ENCODE assay signal across 25 cellular contexts in the genomic region with DNA sequence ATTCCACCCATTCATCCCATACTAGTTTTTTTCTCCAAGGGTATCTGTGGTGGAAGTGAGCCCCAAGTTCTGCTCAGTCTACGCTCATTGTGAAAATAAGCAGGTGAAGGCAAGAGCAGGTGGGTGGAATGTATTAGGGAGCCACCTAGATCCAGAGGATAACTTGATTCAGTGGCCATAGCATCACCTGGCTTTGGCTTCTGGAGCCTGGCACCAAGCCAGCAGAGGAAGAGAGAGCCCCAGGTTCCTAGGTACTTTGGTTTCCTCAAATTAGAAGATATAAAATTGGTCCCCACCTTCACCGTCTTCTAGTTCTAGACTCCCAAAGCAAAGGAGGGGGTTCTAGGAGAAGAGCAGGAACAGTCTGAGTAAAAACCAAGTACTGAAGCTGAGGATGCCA. TPM values are rescaled to one million over a fixed set of nuclear protein-coding genes. Genes with fewer than 3 reads are reported as not detected.
DNase-seq lines count a peak whose midpoint lies in the region; ATAC-seq, FAIRE-seq and TF ChIP-seq lines count a peak whose summit lies in the region.
"Had no signal": no experiment of that assay in that cellular context is flagged by ENCODE, and none has a peak within 500 bp of the region (broad histone marks: within the 10 kb centered on the region; RNA-seq: fewer than 3 reads in every experiment).

No MANE protein-coding gene starts in this region.

- H2AFZ ChIP-seq in K562 (ENCODE audit: low read depth, low read length): no peak overlapping the region

- no peak overlapping the region for H3K27ac Mint-ChIP-seq in activated naive CD8-positive, alpha-beta T cell
- H3K27ac Mint-ChIP-seq in activated naive CD8-positive, alpha-beta T cell treated with anti-CD3 and anti-CD28 coated beads, Interleukin-2, amount 50 U/mL, for 24 hours: no peak overlapping the region
- peak overlapping the region; percentile 22 for H3K27ac Mint-ChIP-seq in stimulated activated naive B cell treated with anti-CD40 and anti-IgM and Interleukin-4, amounts not matched to agents 10 μg/mL and 1 μg/mL and 100 μg/mL, for 72 hours
- H3K27ac Mint-ChIP-seq: activated CD8-positive, alpha-beta T cell treated with anti-CD3 and anti-CD28 coated beads, Interleukin-2, amount 10 ng/mL, durations not matched to agents 7 days and 5 days; activated naive CD4-positive, alpha-beta T cell treated with anti-CD3 and anti-CD28 coated beads, Interleukin-2, amount 50 U/mL, for 72 hours; activated T-helper 17 cell treated with anti-CD3 and anti-CD28 coated beads, Interleukin-2, amount 50 U/mL, for 72 hours; H9; progenitor cell of endocrine pancreas had no signal

- H3K27me3 Mint-ChIP-seq in activated naive CD8-positive, alpha-beta T cell: no peaks in the 10 kb centered on the region
- peaks cover 1% of the 10 kb centered on the region for H3K27me3 Mint-ChIP-seq in activated naive CD8-positive, alpha-beta T cell treated with anti-CD3 and anti-CD28 coated beads, Interleukin-2, amount 50 U/mL, for 24 hours
- H3K27me3 Mint-ChIP-seq in stimulated activated naive B cell treated with anti-CD40 and anti-IgM and Interleukin-4, amounts not matched to agents 10 μg/mL and 1 μg/mL and 100 μg/mL, for 72 hours: no peaks in the 10 kb centered on the region
- H3K27me3 Mint-ChIP-seq: activated T-helper 17 cell treated with anti-CD3 and anti-CD28 coated beads, Interleukin-2, amount 50 U/mL, for 72 hours; progenitor cell of endocrine pancreas had no signal

- H3K4me1 ChIP-seq in HEK293 (ENCODE audit: control insufficient read depth, insufficient read depth, low read length): peaks cover 22% of the 10 kb centered on the region
- peaks cover 16 to 22% of the 10 kb centered on the region in 2 experiments; a peak in 3 of 5 replicates for H3K4me1 ChIP-seq in K562 (replicated peaks in 1 of 2; ENCODE audit: control insufficient read depth in 2 of 2, insufficient read depth in 2 of 2, low read length in 2 of 2)

- H3K4me3 ChIP-seq in HEK293 (ENCODE audit: low read depth, low read length) (no peak overlapping the region), K562 (no peak overlapping the region)
- H3K4me3 ChIP-seq: right lobe of liver, spleen, tibial artery had no signal

- no peaks in the 10 kb centered on the region for H3K27me3 ChIP-seq in K562 (ENCODE audit: control insufficient read depth in 2 of 2, insufficient read depth in 2 of 2, low read length in 2 of 2)
- H3K27me3 ChIP-seq: right lobe of liver, spleen, tibial artery had no signal

- H3K36me3 Mint-ChIP-seq in activated naive CD8-positive, alpha-beta T cell: peaks cover 9% of the 10 kb centered on the region
- peaks cover 26% of the 10 kb centered on the region for H3K36me3 Mint-ChIP-seq in activated naive CD8-positive, alpha-beta T cell treated with anti-CD3 and anti-CD28 coated beads, Interleukin-2, amount 50 U/mL, for 24 hours (ENCODE audit: low read depth)
- peaks cover 19 to 31% of the 10 kb centered on the region in 2 donors for H3K36me3 Mint-ChIP-seq in stimulated activated naive B cell treated with anti-CD40 and anti-IgM and Interleukin-4, amounts not matched to agents 10 μg/mL and 1 μg/mL and 100 μg/mL, for 72 hours

- CTCF ChIA-PET in HEK293 (lab: Yijun Ruan, JAX): interaction anchor here (0.8 to 1.9 kb wide), 5 partner anchors 21 to 76 kb away, joined by 3 to 5 read pairs (median 3); a partner anchor contains a TSS
- CTCF ChIA-PET in K562 (lab: Yijun Ruan, JAX; ENCODE audit: low intra/inter-chr PET ratio): no interaction called here

- WGBS in K562 (ENCODE audit: insufficient coverage, low coverage, missing lambda C conversion rate): 87% methylated on average over 2 of the region's 2 CpGs

- no peak for TF ChIP-seq EP300 in K562 (IDR thresholded peaks at IDR 0.05; ENCODE audit: low read length)

- no peak overlapping the region for H3K4me2 ChIP-seq in K562 (ENCODE audit: insufficient read depth, low read length)

- no peaks in the 10 kb centered on the region; the same call in 1 of the 2 replicates for H4K20me1 ChIP-seq in K562 (replicated peaks; ENCODE audit: control insufficient read depth, insufficient read depth, low read length)

- H3K4me3 Mint-ChIP-seq in activated naive CD8-positive, alpha-beta T cell: peak overlapping the region; percentile 48
- no peak overlapping the region for H3K4me3 Mint-ChIP-seq in activated naive CD8-positive, alpha-beta T cell treated with anti-CD3 and anti-CD28 coated beads, Interleukin-2, amount 50 U/mL, for 24 hours
- H3K4me3 Mint-ChIP-seq in stimulated activated naive B cell treated with anti-CD40 and anti-IgM and Interleukin-4, amounts not matched to agents 10 μg/mL and 1 μg/mL and 100 μg/mL, for 72 hours: no peak overlapping the region
- H3K4me3 Mint-ChIP-seq: activated CD8-positive, alpha-beta T cell treated with anti-CD3 and anti-CD28 coated beads, Interleukin-2, amount 10 ng/mL, durations not matched to agents 7 days and 5 days; H9; immature natural killer cell had no signal

- TF ChIP-seq RAD21 in K562 (CRISPR knock-in tag; conservative IDR thresholded peaks at IDR 0.05 in 1 of 2, IDR thresholded peaks at IDR 0.05 in 1 of 2): no peak

- peak overlapping the region; percentile 26; the same call in 1 of the 2 replicates for H3K27ac ChIP-seq in HEK293 (ENCODE audit: extremely low read depth, low read depth, low read length)
- no peak overlapping the region for H3K27ac ChIP-seq in K562 (ENCODE audit: extremely low read depth, low read depth, low read length)
- H3K27ac ChIP-seq: right lobe of liver, spleen, tibial artery had no signal

- H3K9ac ChIP-seq in K562 (ENCODE audit: insufficient read depth in 1 of 2, low read depth in 2 of 2, low read length in 2 of 2): no peak overlapping the region

- POLR2A ChIA-PET in HEK293 (lab: Yijun Ruan, JAX): no interaction called here
- POLR2A ChIA-PET in K562 (lab: Yijun Ruan, JAX): no interaction called here

- peaks cover 42 to 50% of the 10 kb centered on the region in 2 experiments for H3K36me3 ChIP-seq in HEK293 (ENCODE audit: control insufficient read depth in 2 of 2, insufficient read depth in 1 of 2, low read length in 2 of 2)
- peaks cover 27% of the 10 kb centered on the region; the same call in 2 of the 3 replicates for H3K36me3 ChIP-seq in K562 (ENCODE audit: control insufficient read depth, insufficient read depth, low read length)

- in situ Hi-C loops in K562 (cut with MboI): no loop called here

- no peak for DNase-seq in activated naive CD8-positive, alpha-beta T cell treated with anti-CD3 and anti-CD28 coated beads, Interleukin-2, amount 50 U/mL, for 24 hours
- DNase-seq in K562 (ENCODE audit: extremely low read depth in 1 of 4, low spot score in 3 of 4) (no peak), omental fat pad (ENCODE audit: low spot score) (no peak), dedifferentiated amniotic fluid mesenchymal stem cell (ENCODE audit: extremely low spot score) (no peak)
- DNase-seq in stimulated activated naive B cell treated with anti-CD40 and anti-IgM and Interleukin-4, amounts not matched to agents 10 μg/mL and 1 μg/mL and 100 μg/mL, for 72 hours: no peak
- DNase-seq: activated CD8-positive, alpha-beta T cell treated with anti-CD3 and anti-CD28 coated beads, Interleukin-2, amount 10 ng/mL, durations not matched to agents 7 days and 5 days; anterior cingulate cortex; H9; immature natural killer cell; mesendoderm; NCI-H1694; NCI-H82; right lobe of liver; spleen; stimulated activated CD8-positive, alpha-beta memory T cell treated with anti-CD3 and anti-CD28 coated beads, Interleukin-4, amount 100 ng/mL, for 48 hours; SW 1271; T-helper 9 cell; tibial artery had no signal

- ATAC-seq in activated naive CD8-positive, alpha-beta T cell treated with anti-CD3 and anti-CD28 coated beads, Interleukin-2, amount 50 U/mL, for 24 hours: no peak
- ATAC-seq in K562 (no peak), omental fat pad (ENCODE audit: low FRiP score) (no peak)
- ATAC-seq in stimulated activated naive B cell treated with anti-CD40 and anti-IgM and Interleukin-4, amounts not matched to agents 10 μg/mL and 1 μg/mL and 100 μg/mL, for 72 hours (replicated peaks): no peak
- ATAC-seq: activated CD8-positive, alpha-beta T cell treated with anti-CD3 and anti-CD28 coated beads, Interleukin-2, amount 10 ng/mL, durations not matched to agents 7 days and 5 days; activated naive CD4-positive, alpha-beta T cell treated with anti-CD3 and anti-CD28 coated beads, Interleukin-2, amount 50 U/mL, for 72 hours; activated T-helper 17 cell treated with anti-CD3 and anti-CD28 coated beads, Interleukin-2, amount 50 U/mL, for 72 hours; right lobe of liver had no signal

- BruUV-seq in K562 (replicated peaks; lab: Mats Ljungman, UMichigan): no TSS peak

- TF ChIP-seq CTCF in HEK293 (tag by site-specific recombination; IDR thresholded peaks at IDR 0.05) (no peak), K562 (IDR thresholded peaks at IDR 0.05 in 2 of 3, conservative IDR thresholded peaks at IDR 0.05 in 1 of 3; ENCODE audit: insufficient read depth in 2 of 3, low read depth in 1 of 3, low read length in 3 of 3) (no peak), omental fat pad (IDR thresholded peaks at IDR 0.05) (no peak)

- peaks cover 41% of the 10 kb centered on the region for H3K4me1 Mint-ChIP-seq in activated naive CD8-positive, alpha-beta T cell (ENCODE audit: low read depth)
- peaks cover 46% of the 10 kb centered on the region for H3K4me1 Mint-ChIP-seq in activated naive CD8-positive, alpha-beta T cell treated with anti-CD3 and anti-CD28 coated beads, Interleukin-2, amount 50 U/mL, for 24 hours
- H3K4me1 Mint-ChIP-seq in stimulated activated naive B cell treated with anti-CD40 and anti-IgM and Interleukin-4, amounts not matched to agents 10 μg/mL and 1 μg/mL and 100 μg/mL, for 72 hours: peaks cover 33 to 39% of the 10 kb centered on the region in 2 donors

- H3K9me3 ChIP-seq in HEK293 (ENCODE audit: control insufficient read depth, insufficient read depth, low read depth, low read length) (no peaks in the 10 kb centered on the region), K562 (replicated peaks; ENCODE audit: control insufficient read depth, insufficient read depth, low read depth, low read length) (no peaks in the 10 kb centered on the region)
- H3K9me3 ChIP-seq: right lobe of liver, spleen, tibial artery had no signal

- no peak for FAIRE-seq in K562 (lab: Jason Lieb, UNC)
- FAIRE-seq: endothelial cell of umbilical vein had no signal

- H3K9me1 ChIP-seq in K562 (ENCODE audit: control insufficient read depth, insufficient read depth, low read length): peaks cover 6% of the 10 kb centered on the region

- peaks cover 51% of the 10 kb centered on the region for H3K79me2 ChIP-seq in K562 (ENCODE audit: control insufficient read depth, insufficient read depth, low read length)

- no peak for TF ChIP-seq POLR2A in K562 (conservative IDR thresholded peaks at IDR 0.05)

- intact Hi-C loops in K562 (cut with micrococcal nuclease): no loop called here

- H3K9me3 Mint-ChIP-seq in activated naive CD8-positive, alpha-beta T cell (ENCODE audit: low read depth): no peaks in the 10 kb centered on the region
- H3K9me3 Mint-ChIP-seq in activated naive CD8-positive, alpha-beta T cell treated with anti-CD3 and anti-CD28 coated beads, Interleukin-2, amount 50 U/mL, for 24 hours: no peaks in the 10 kb centered on the region
- no peaks in the 10 kb centered on the region for H3K9me3 Mint-ChIP-seq in stimulated activated naive B cell treated with anti-CD40 and anti-IgM and Interleukin-4, amounts not matched to agents 10 μg/mL and 1 μg/mL and 100 μg/mL, for 72 hours
- H3K9me3 Mint-ChIP-seq: activated naive CD4-positive, alpha-beta T cell treated with anti-CD3 and anti-CD28 coated beads, Interleukin-2, amount 50 U/mL, for 72 hours; activated T-helper 17 cell treated with anti-CD3 and anti-CD28 coated beads, Interleukin-2, amount 50 U/mL, for 72 hours; H9; immature natural killer cell had no signal

RNA-seq across cellular contexts. Expression of a gene that starts 4.1 kb away (rescaled TPM):
- 55.0 and 77.8 TPM in 2 replicates for total RNA-seq in K562 (2011; cell fraction: chromatin; rRNA removed; ENCODE audit: low replicate concordance)
- 36.3 and 40.7 TPM in 2 replicates for total RNA-seq in K562 (2011; cell fraction: nucleolus; rRNA removed)
- 44.5 and 48.9 TPM in 2 replicates for total RNA-seq in K562 (2011; cell fraction: nucleoplasm; rRNA removed)
- 26.3 and 38.6 TPM in 2 replicates for total RNA-seq in K562 (2014; rRNA removed)
- 20.2 and 21.4 TPM in 2 replicates for total RNA-seq in K562 (2014; rRNA removed; fragmentation: Illumina TruSeq; extraction: Trizol)
- total RNA-seq in K562 (2015; rRNA removed; fragmentation: Illumina TruSeq; extraction: Trizol): 22.0 and 22.3 TPM in 2 replicates
- total RNA-seq in K562 (2021): 28.3 and 29.9 TPM in 2 replicates
- 24.5 and 35.0 TPM in 2 replicates for polyA plus RNA-seq in K562 (2011; rRNA removed)
- 43.3 and 66.3 TPM in 2 replicates for polyA plus RNA-seq in K562 (2011; cell fraction: cytosol; rRNA removed)
- 55.9 and 74.2 TPM in 2 replicates for polyA plus RNA-seq in K562 (2011; cell fraction: nucleus; rRNA removed)
- polyA plus RNA-seq in K562 (2012): 23.8 and 29.2 TPM in 2 replicates
- 41.0 and 49.3 TPM in 2 replicates for polyA plus RNA-seq in K562 (2014; fragmentation: Illumina TruSeq; extraction: Trizol)
- polyA plus RNA-seq in K562 (2014; fragmentation: Nextera tagmentation; extraction: Ambion mirVana): 1 to 10 TPM; 2.0 to 2.2 TPM
- 28.4 and 35.0 TPM in 2 replicates for polyA plus RNA-seq in K562 (2014; rRNA removed)
- polyA minus RNA-seq in K562 (2011; rRNA and poly(A)+ RNA removed): 18.4 and 23.0 TPM in 2 replicates
- 23.9 and 24.0 TPM in 2 replicates for polyA minus RNA-seq in K562 (2011; cell fraction: cytosol; rRNA and poly(A)+ RNA removed)
- polyA minus RNA-seq in K562 (2011; cell fraction: nucleus; rRNA and poly(A)+ RNA removed): 10.4 and 19.9 TPM in 2 replicates
- 10 to 100 TPM; 17.8 to 30.3 (median 22.7) TPM for total RNA-seq in omental fat pad

RNA-seq across cellular contexts. Expression of a gene that starts 17.0 kb away (rescaled TPM):
- total RNA-seq in K562 (2011; cell fraction: chromatin; rRNA removed; ENCODE audit: low replicate concordance): 6.7 and 7.8 TPM in 2 replicates
- 4.7 and 5.5 TPM in 2 replicates for total RNA-seq in K562 (2011; cell fraction: nucleolus; rRNA removed)
- total RNA-seq in K562 (2011; cell fraction: nucleoplasm; rRNA removed): 5.3 and 6.5 TPM in 2 replicates
- total RNA-seq in K562 (2014; rRNA removed): 3.7 and 5.2 TPM in 2 replicates
- 4.6 and 5.3 TPM in 2 replicates for total RNA-seq in K562 (2014; rRNA removed; fragmentation: Illumina TruSeq; extraction: Trizol)
- 8.0 and 8.8 TPM in 2 replicates for total RNA-seq in K562 (2015; rRNA removed; fragmentation: Illumina TruSeq; extraction: Trizol)
- total RNA-seq in K562 (2021): 6.7 and 7.5 TPM in 2 replicates
- polyA plus RNA-seq in K562 (2011; rRNA removed): 3.3 and 3.9 TPM in 2 replicates
- polyA plus RNA-seq in K562 (2011; cell fraction: cytosol; rRNA removed): 1.8 and 3.3 TPM in 2 replicates
- polyA plus RNA-seq in K562 (2011; cell fraction: nucleus; rRNA removed): 12.0 and 17.8 TPM in 2 replicates
- polyA plus RNA-seq in K562 (2012): 11.6 and 30.1 TPM in 2 replicates
- polyA plus RNA-seq in K562 (2014; fragmentation: Illumina TruSeq; extraction: Trizol): 4.9 and 5.7 TPM in 2 replicates
- 1 to 10 TPM; 2.0 to 3.6 TPM for polyA plus RNA-seq in K562 (2014; fragmentation: Nextera tagmentation; extraction: Ambion mirVana)
- polyA plus RNA-seq in K562 (2014; rRNA removed): 4.9 and 7.0 TPM in 2 replicates
- 1.1 and 2.0 TPM in 2 replicates for polyA minus RNA-seq in K562 (2011; rRNA and poly(A)+ RNA removed)
- not detected in 2 replicates for polyA minus RNA-seq in K562 (2011; cell fraction: cytosol; rRNA and poly(A)+ RNA removed)
- 1.6 and 1.9 TPM in 2 replicates for polyA minus RNA-seq in K562 (2011; cell fraction: nucleus; rRNA and poly(A)+ RNA removed)
- 10 to 100 TPM; 55.5 to 81.3 (median 66.2) TPM for total RNA-seq in omental fat pad

RNA-seq across cellular contexts. Expression of a gene that starts 19.3 kb away (rescaled TPM):
- not detected in 2 replicates for total RNA-seq in K562 (2011; cell fraction: chromatin; rRNA removed; ENCODE audit: low replicate concordance)
- total RNA-seq in K562 (2011; cell fraction: nucleolus; rRNA removed): not detected in 2 replicates
- not detected in 2 replicates for total RNA-seq in K562 (2011; cell fraction: nucleoplasm; rRNA removed)
- total RNA-seq in K562 (2014; rRNA removed) (not detected in 2 replicates), K562 (2014; rRNA removed; fragmentation: Illumina TruSeq; extraction: Trizol) (not detected in 2 replicates), K562 (2015; rRNA removed; fragmentation: Illumina TruSeq; extraction: Trizol) (not detected in 2 replicates), K562 (2021) (not detected in 2 replicates), omental fat pad (1 to 10 TPM in 1 of 4 donors, under 1 TPM in 1, not detected in 2; 0.37 to 2.5 TPM)
- polyA plus RNA-seq in K562 (2011; rRNA removed) (not detected in 2 replicates), K562 (2014; fragmentation: Illumina TruSeq; extraction: Trizol) (not detected in 2 replicates), K562 (2014; fragmentation: Nextera tagmentation; extraction: Ambion mirVana) (not detected), K562 (2014; rRNA removed) (not detected in 2 replicates)
- not detected in 2 replicates for polyA plus RNA-seq in K562 (2011; cell fraction: cytosol; rRNA removed)
- polyA plus RNA-seq in K562 (2011; cell fraction: nucleus; rRNA removed): 0.23 TPM in 1 of 2 replicates, not detected in the other
- 0.10 TPM in 1 of 2 replicates, not detected in the other for polyA plus RNA-seq in K562 (2012)
- 0.53 TPM in 1 of 2 replicates, not detected in the other for polyA minus RNA-seq in K562 (2011; rRNA and poly(A)+ RNA removed)
- not detected in 2 replicates for polyA minus RNA-seq in K562 (2011; cell fraction: cytosol; rRNA and poly(A)+ RNA removed)
- not detected in 2 replicates for polyA minus RNA-seq in K562 (2011; cell fraction: nucleus; rRNA and poly(A)+ RNA removed)
- total RNA-seq: activated CD8-positive, alpha-beta T cell treated with anti-CD3 and anti-CD28 coated beads, Interleukin-2, amount 10 ng/mL, durations not matched to agents 7 days and 5 days; endothelial cell of umbilical vein; RPMI7951 had no signal
- polyA plus RNA-seq: immature natural killer cell had no signal

RNA-seq across cellular contexts. Expression of a gene that starts 20.7 kb away (rescaled TPM):
- total RNA-seq in K562 (2011; cell fraction: chromatin; rRNA removed; ENCODE audit: low replicate concordance): 1.1 and 1.3 TPM in 2 replicates
- 1.2 TPM in 2 replicates for total RNA-seq in K562 (2011; cell fraction: nucleolus; rRNA removed)
- total RNA-seq in K562 (2011; cell fraction: nucleoplasm; rRNA removed): 0.37 and 1.1 TPM in 2 replicates
- total RNA-seq in K562 (2014; rRNA removed): 0.23 and 0.24 TPM in 2 replicates
- total RNA-seq in K562 (2014; rRNA removed; fragmentation: Illumina TruSeq; extraction: Trizol): not detected in 2 replicates
- total RNA-seq in K562 (2015; rRNA removed; fragmentation: Illumina TruSeq; extraction: Trizol): not detected in 2 replicates
- total RNA-seq in K562 (2021): 0.16 TPM in 1 of 2 replicates, not detected in the other
- polyA plus RNA-seq in K562 (2011; rRNA removed): 0.16 TPM in 1 of 2 replicates, not detected in the other
- 0.09 and 0.19 TPM in 2 replicates for polyA plus RNA-seq in K562 (2011; cell fraction: cytosol; rRNA removed)
- 0.76 and 1.2 TPM in 2 replicates for polyA plus RNA-seq in K562 (2011; cell fraction: nucleus; rRNA removed)
- 1.1 and 1.9 TPM in 2 replicates for polyA plus RNA-seq in K562 (2012)
- polyA plus RNA-seq in K562 (2014; fragmentation: Illumina TruSeq; extraction: Trizol): not detected in 2 replicates
- under 1 TPM in 1 of 2 experiments, not detected in 1; 0.07 TPM for polyA plus RNA-seq in K562 (2014; fragmentation: Nextera tagmentation; extraction: Ambion mirVana)
- 0.33 TPM in 1 of 2 replicates, not detected in the other for polyA plus RNA-seq in K562 (2014; rRNA removed)
- not detected in 2 replicates for polyA minus RNA-seq in K562 (2011; rRNA and poly(A)+ RNA removed)
- not detected in 2 replicates for polyA minus RNA-seq in K562 (2011; cell fraction: cytosol; rRNA and poly(A)+ RNA removed)
- polyA minus RNA-seq in K562 (2011; cell fraction: nucleus; rRNA and poly(A)+ RNA removed): 0.40 and 0.44 TPM in 2 replicates
- total RNA-seq in omental fat pad: under 1 TPM in 3 of 4 donors, not detected in 1; 0.56 to 0.95 (median 0.72) TPM
- total RNA-seq: right lobe of liver, RPMI7951 had no signal
- polyA plus RNA-seq: immature natural killer cell had no signal

RNA-seq across cellular contexts. Expression of a gene that starts 27.0 kb away (rescaled TPM):
- total RNA-seq in K562 (2011; cell fraction: chromatin; rRNA removed; ENCODE audit: low replicate concordance): 63.6 and 172 TPM in 2 replicates
- total RNA-seq in K562 (2011; cell fraction: nucleolus; rRNA removed): 230 and 236 TPM in 2 replicates
- total RNA-seq in K562 (2011; cell fraction: nucleoplasm; rRNA removed): 165 and 169 TPM in 2 replicates
- total RNA-seq in K562 (2014; rRNA removed): 53.5 and 78.9 TPM in 2 replicates
- 68.3 and 80.2 TPM in 2 replicates for total RNA-seq in K562 (2014; rRNA removed; fragmentation: Illumina TruSeq; extraction: Trizol)
- total RNA-seq in K562 (2015; rRNA removed; fragmentation: Illumina TruSeq; extraction: Trizol): 78.5 and 85.0 TPM in 2 replicates
- 55.5 and 63.7 TPM in 2 replicates for total RNA-seq in K562 (2021)
- polyA plus RNA-seq in K562 (2011; rRNA removed): 160 and 161 TPM in 2 replicates
- polyA plus RNA-seq in K562 (2011; cell fraction: cytosol; rRNA removed): 292 and 301 TPM in 2 replicates
- polyA plus RNA-seq in K562 (2011; cell fraction: nucleus; rRNA removed): 85.8 and 92.2 TPM in 2 replicates
- polyA plus RNA-seq in K562 (2012): 66.5 and 66.7 TPM in 2 replicates
- 172 and 179 TPM in 2 replicates for polyA plus RNA-seq in K562 (2014; fragmentation: Illumina TruSeq; extraction: Trizol)
- 10 to 100 TPM in 1 of 2 experiments, 1 to 10 TPM in 1; 4.9 to 21.8 TPM for polyA plus RNA-seq in K562 (2014; fragmentation: Nextera tagmentation; extraction: Ambion mirVana)
- polyA plus RNA-seq in K562 (2014; rRNA removed): 77.1 and 86.7 TPM in 2 replicates
- polyA minus RNA-seq in K562 (2011; rRNA and poly(A)+ RNA removed): 77.8 and 107 TPM in 2 replicates
- 35.2 and 43.8 TPM in 2 replicates for polyA minus RNA-seq in K562 (2011; cell fraction: cytosol; rRNA and poly(A)+ RNA removed)
- 15.8 and 18.0 TPM in 2 replicates for polyA minus RNA-seq in K562 (2011; cell fraction: nucleus; rRNA and poly(A)+ RNA removed)
- 100 to 1,000 TPM in 3 of 4 donors, 10 to 100 TPM in 1; 86.5 to 144 (median 122) TPM for total RNA-seq in omental fat pad

Comparison
In these comparisons a context has a peak if more than half of its experiments do, and no peak if none do; other contexts are left out.
1. RNA of a gene that starts 17.0 kb away (total RNA-seq): 55.5 to 81.3 TPM in omental fat pad; 3.7 to 8.8 TPM in K562; every median in the first group is over 4 times any median in the second.